9 cellular contexts compared by ENCODE assay signal in the genomic region with DNA sequence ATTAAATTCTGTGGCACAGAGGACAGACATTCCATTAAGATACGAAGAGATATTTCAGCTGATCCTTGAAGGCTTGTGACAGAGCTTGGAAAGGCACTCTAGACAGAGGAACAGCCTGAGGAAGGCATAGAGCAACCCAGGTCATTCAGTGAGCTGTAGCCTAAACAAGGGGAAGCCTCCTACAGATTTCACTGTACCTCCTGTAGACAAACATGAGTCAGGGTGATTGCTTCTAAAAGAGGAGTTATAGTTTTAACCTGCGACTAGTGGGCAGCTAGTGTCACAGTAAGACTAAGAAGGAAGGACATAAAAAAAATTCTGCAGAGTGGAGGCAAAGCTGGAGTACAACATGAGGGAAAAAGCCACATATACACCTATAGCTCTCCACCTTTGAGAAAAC. TPM values are rescaled to one million over a fixed set of nuclear protein-coding genes. Genes with fewer than 3 reads are reported as not detected.
A peak's percentile ranks its signal among the peaks of the same experiment; 100 is the strongest.
DNase-seq lines count a peak whose midpoint lies in the region; ATAC-seq and TF ChIP-seq lines count a peak whose summit lies in the region.
"Had no signal": no experiment of that assay in that cellular context is flagged by ENCODE, and none has a peak within 500 bp of the region (broad histone marks: within the 10 kb centered on the region; RNA-seq: fewer than 3 reads in every experiment).

No MANE protein-coding gene starts in this region.

- peaks cover 34% of the 10 kb centered on the region for H3K36me3 Mint-ChIP-seq in stimulated activated effector memory CD8-positive, alpha-beta T cell treated with anti-CD3 and anti-CD28 coated beads, Interleukin-12 subunit alpha, Interleukin-12 subunit beta, amount 100 ng/mL, for 72 hours

- H3K4me3 Mint-ChIP-seq in stimulated activated effector memory CD8-positive, alpha-beta T cell treated with anti-CD3 and anti-CD28 coated beads, Interleukin-12 subunit alpha, Interleukin-12 subunit beta, amount 100 ng/mL, for 72 hours = peak overlapping the region; percentile 50

- 27 to 48% (median 39%) methylated on average over 2 of the region's 2 CpGs for WGBS in heart left ventricle, 4 donors
- WGBS in mammary epithelial cell (ENCODE audit: low coverage, missing lambda C conversion rate) = 36% methylated on average over 2 of the region's 2 CpGs

- H3K4me1 ChIP-seq in heart left ventricle = peaks cover 0 to 52% (median 29%) of the 10 kb centered on the region in 12 donors
- peaks cover 33% of the 10 kb centered on the region for H3K4me1 ChIP-seq in Karpas-422 (ENCODE audit: low read length)
- H3K4me1 ChIP-seq in mammary epithelial cell (ENCODE audit: insufficient read depth, low read length) = peaks cover 26% of the 10 kb centered on the region

- no peak for TF ChIP-seq POLR2A in heart left ventricle (IDR thresholded peaks at IDR 0.05)

- H2AFZ ChIP-seq in Karpas-422 (ENCODE audit: low read length) (0 out of 2 replicates have a peak overlapping the region, but pooled peaks have one; percentile 57), mammary epithelial cell (ENCODE audit: low read depth, low read length) (no peak overlapping the region)

- peak in 3 of 4 donors; percentile 46 to 57 (median 49) for ATAC-seq in heart left ventricle
- no peak for ATAC-seq in Right ventricle myocardium inferior
- peak; percentile 88 for ATAC-seq in stimulated activated effector memory CD8-positive, alpha-beta T cell treated with anti-CD3 and anti-CD28 coated beads, Interleukin-12 subunit alpha, Interleukin-12 subunit beta, amount 100 ng/mL, for 72 hours
- ATAC-seq in GM19328 (IDR thresholded peaks at IDR 0.05; ENCODE audit: unreplicated experiment) = no peak

- H3K9me3 Mint-ChIP-seq in stimulated activated effector memory CD8-positive, alpha-beta T cell treated with anti-CD3 and anti-CD28 coated beads, Interleukin-12 subunit alpha, Interleukin-12 subunit beta, amount 100 ng/mL, for 72 hours = peaks cover 11% of the 10 kb centered on the region

- H3K9me2 ChIP-seq in Karpas-422 (replicated peaks; ENCODE audit: insufficient read depth, low read length) = no peaks in the 10 kb centered on the region

- H3K4me1 Mint-ChIP-seq in stimulated activated effector memory CD8-positive, alpha-beta T cell treated with anti-CD3 and anti-CD28 coated beads, Interleukin-12 subunit alpha, Interleukin-12 subunit beta, amount 100 ng/mL, for 72 hours = peaks cover 43% of the 10 kb centered on the region

- H4K20me1 ChIP-seq in Karpas-422 (ENCODE audit: insufficient read depth, low read depth, low read length) = no peaks in the 10 kb centered on the region
- H4K20me1 ChIP-seq in mammary epithelial cell (ENCODE audit: insufficient read depth, low read length) = no peaks in the 10 kb centered on the region

- H3K27ac Mint-ChIP-seq in stimulated activated effector memory CD8-positive, alpha-beta T cell treated with anti-CD3 and anti-CD28 coated beads, Interleukin-12 subunit alpha, Interleukin-12 subunit beta, amount 100 ng/mL, for 72 hours = peak overlapping the region; percentile 66

- H3K27ac ChIP-seq in heart left ventricle = peak overlapping the region in 8 of 12 donors; percentile 49 to 75 (median 64)
- H3K27ac ChIP-seq in Karpas-422 (ENCODE audit: low read length) = peak overlapping the region; percentile 31; the same call in 1 of the 2 replicates
- H3K27ac ChIP-seq in mammary epithelial cell (ENCODE audit: insufficient read depth, low read depth, low read length) = no peak overlapping the region

- CTCF ChIA-PET in mammary epithelial cell (lab: Charles Lee; ENCODE audit: low non-redundant PET) = interaction anchor here (0.6 kb wide), 1 partner anchor 152 kb away, joined by 4 read pairs; no protein-coding TSS in a partner anchor

- in situ Hi-C loops in mammary epithelial cell (cut with MboI; ENCODE audit: low sequenced_read_pairs in 2 of 2) = no loop called here

- H3K4me2 ChIP-seq in Karpas-422 (ENCODE audit: low read depth, low read length, poor library complexity, severe bottlenecking) = peak overlapping the region; percentile 28
- peak overlapping the region; percentile 79 for H3K4me2 ChIP-seq in mammary epithelial cell (ENCODE audit: insufficient read depth, low read depth, low read length)

- dilution Hi-C loops in mammary epithelial cell (cut with HindIII; ENCODE audit: low sequenced_read_pairs) = loop anchor here (5.0 kb wide), 1 partner anchor 50 kb away; no protein-coding TSS in a partner anchor

- BruUV-seq in mammary epithelial cell (replicated peaks; lab: Mats Ljungman, UMichigan) = no TSS peak

- DNase-seq in heart left ventricle (no peak), Right ventricle myocardium inferior (ENCODE audit: missing footprints) (no peak), Karpas-422 (peak; percentile 44), mammary epithelial cell (peak; percentile 25), 8988T (no peak), foreskin melanocyte (no peak)
- no peak for DNase-seq in stimulated activated effector memory CD8-positive, alpha-beta T cell treated with anti-CD3 and anti-CD28 coated beads, Interleukin-12 subunit alpha, Interleukin-12 subunit beta, amount 100 ng/mL, for 72 hours (ENCODE audit: low spot score in 2 of 2)

- peaks cover 0 to 21% (median 7%) of the 10 kb centered on the region in 12 donors for H3K9me3 ChIP-seq in heart left ventricle
- no peaks in the 10 kb centered on the region for H3K9me3 ChIP-seq in Karpas-422 (ENCODE audit: low read length)
- H3K9me3 ChIP-seq in mammary epithelial cell (replicated peaks; ENCODE audit: insufficient read depth, low read length) = no peaks in the 10 kb centered on the region

- H3K4me3 ChIP-seq in heart left ventricle (no peak overlapping the region), Karpas-422 (ENCODE audit: low read length) (no peak overlapping the region), mammary epithelial cell (replicated peaks in 1 of 3; ENCODE audit: insufficient read depth in 1 of 3, low read depth in 2 of 3, low read length in 3 of 3) (no peak overlapping the region)
- H3K4me3 ChIP-seq: skin epidermis had no signal

- H3K27me3 ChIP-seq in heart left ventricle (no peaks in the 10 kb centered on the region), Karpas-422 (ENCODE audit: low read length) (no peaks in the 10 kb centered on the region), mammary epithelial cell (ENCODE audit: insufficient read depth, low read length) (no peaks in the 10 kb centered on the region)

- peaks cover 18% of the 10 kb centered on the region; the same call in 1 of the 2 replicates for H3K79me2 ChIP-seq in Karpas-422 (ENCODE audit: low read length)
- peaks cover 43% of the 10 kb centered on the region for H3K79me2 ChIP-seq in mammary epithelial cell (ENCODE audit: insufficient read depth, low read length)

- intact Hi-C loops in heart left ventricle (cut with DNase I) = loop anchor here in 7 of 10 donors (2.0 to 10.0 kb wide), 4 partner anchors 53 to 330 kb away; partner anchors contain the start of genes CERT1 (in 7 of the 7), POLK (in 7 of the 7) and ANKRD31 (in 1 of the 7)
- intact Hi-C loops in Right ventricle myocardium inferior (cut with DNase I) = no loop called here
- intact Hi-C loops in mammary epithelial cell (cut with micrococcal nuclease) = loop anchor here (1.0 kb wide), 1 partner anchor 56 kb away; the partner anchor contains the start of genes CERT1 and POLK

- H3K9ac ChIP-seq in Karpas-422 (ENCODE audit: low read length) = 0 out of 2 replicates have a peak overlapping the region, but pooled peaks have one; percentile 16
- H3K9ac ChIP-seq in mammary epithelial cell (ENCODE audit: insufficient read depth, low read length) = no peak overlapping the region

- TF ChIP-seq CTCF in heart left ventricle (IDR thresholded peaks at IDR 0.05) (no peak), mammary epithelial cell (conservative IDR thresholded peaks at IDR 0.05 in 1 of 2, IDR thresholded peaks at IDR 0.05 in 1 of 2; ENCODE audit: extremely low read depth in 1 of 2, insufficient read depth in 1 of 2, low read depth in 1 of 2, low read length in 2 of 2) (no peak)

- peaks cover 0 to 9% (median 3%) of the 10 kb centered on the region in 9 donors for H3K36me3 ChIP-seq in heart left ventricle
- H3K36me3 ChIP-seq in Karpas-422 (ENCODE audit: insufficient read depth, low read length) = no peaks in the 10 kb centered on the region
- H3K36me3 ChIP-seq in mammary epithelial cell (ENCODE audit: insufficient read depth, low read length) = peaks cover 9% of the 10 kb centered on the region

RNA-seq across cellular contexts. Expression of gene ANKDD1B, which starts 43.5 kb away (rescaled TPM):
- total RNA-seq in heart left ventricle (under 1 TPM in 2 of 9 donors, not detected in 7; 0.46 to 0.61 TPM), Right ventricle myocardium inferior (0.24 TPM), mammary epithelial cell (1 to 10 TPM in 1 of 2 donors, under 1 TPM in 1; 0.52 to 1.5 TPM)
- polyA plus RNA-seq in heart left ventricle (under 1 TPM; 0.10 to 0.19 TPM), mammary epithelial cell (0.06 TPM)
- total RNA-seq in Karpas-422 (2014; rRNA removed; shearing (Covaris generic); ENCODE audit: low replicate concordance) = 0.52 and 0.54 TPM in 2 replicates
- polyA minus RNA-seq in mammary epithelial cell = not detected

RNA-seq across cellular contexts. Expression of gene POLK, which starts 56.0 kb away (rescaled TPM):
- 10 to 100 TPM; 16.8 to 28.8 (median 24.2) TPM for total RNA-seq in heart left ventricle
- polyA plus RNA-seq in heart left ventricle = 1 to 10 TPM; 5.2 to 9.4 TPM
- 20.1 TPM for total RNA-seq in Right ventricle myocardium inferior
- total RNA-seq in Karpas-422 (2014; rRNA removed; shearing (Covaris generic); ENCODE audit: low replicate concordance) = 14.2 and 28.4 TPM in 2 replicates
- total RNA-seq in mammary epithelial cell = 10 to 100 TPM; 26.4 to 32.8 TPM
- polyA plus RNA-seq in mammary epithelial cell = 7.8 TPM
- polyA minus RNA-seq in mammary epithelial cell = 78.7 TPM

RNA-seq across cellular contexts. Expression of gene CERT1, which starts 56.3 kb away (rescaled TPM):
- total RNA-seq in heart left ventricle (10 to 100 TPM; 16.5 to 57.6 (median 36.2) TPM), Right ventricle myocardium inferior (26.0 TPM), mammary epithelial cell (10 to 100 TPM; 25.7 to 27.5 TPM)
- polyA plus RNA-seq in heart left ventricle (10 to 100 TPM in 1 of 2 donors, 1 to 10 TPM in 1; 6.7 to 26.5 TPM), mammary epithelial cell (6.9 TPM)
- total RNA-seq in Karpas-422 (2014; rRNA removed; shearing (Covaris generic); ENCODE audit: low replicate concordance) = 20.6 and 49.8 TPM in 2 replicates
- polyA minus RNA-seq in mammary epithelial cell = 27.3 TPM

Comparison
In these comparisons a context has a peak if more than half of its experiments do, and no peak if none do; other contexts are left out.
1. ATAC-seq: peak in heart left ventricle (3 of 4) and stimulated activated effector memory CD8-positive, alpha-beta T cell treated with anti-CD3 and anti-CD28 coated beads, Interleukin-12 subunit alpha, Interleukin-12 subunit beta, amount 100 ng/mL, for 72 hours (single experiment); none in Right ventricle myocardium inferior (single experiment) and GM19328 (single experiment).
2. DNase-seq: peak in Karpas-422 (single experiment) and mammary epithelial cell (single experiment); none in heart left ventricle (0 of 5), Right ventricle myocardium inferior (single experiment), stimulated activated effector memory CD8-positive, alpha-beta T cell treated with anti-CD3 and anti-CD28 coated beads, Interleukin-12 subunit alpha, Interleukin-12 subunit beta, amount 100 ng/mL, for 72 hours (0 of 2), 8988T (single experiment) and foreskin melanocyte (single experiment).